Comparison of ENCODE assay signal across 1 cellular context in genomic region chr17:15946611-15947120, GRCh38.
TF ChIP-seq lines count a peak whose summit lies in the region.

No MANE protein-coding gene starts in this region.

TF ChIP-seq in IMR-90, 13 proteins besides CTCF, POLR2A, EP300 and RAD21:
- TF ChIP-seq MXI1 (IDR thresholded peaks at IDR 0.05; ENCODE audit: borderline replicate concordance, low read depth, low read length): no peak
- TF ChIP-seq MAZ (IDR thresholded peaks at IDR 0.05; ENCODE audit: borderline replicate concordance, low read depth, low read length): no peak
- no peak for TF ChIP-seq CEBPB (IDR thresholded peaks at IDR 0.05; ENCODE audit: low read depth, low read length)
- TF ChIP-seq FOS (IDR thresholded peaks at IDR 0.05; ENCODE audit: low read depth, low read length): no peak
- TF ChIP-seq SMC3 (IDR thresholded peaks at IDR 0.05; ENCODE audit: low read depth, low read length): no peak
- no peak for TF ChIP-seq MAFK (IDR thresholded peaks at IDR 0.05; ENCODE audit: low read depth, low read length)
- TF ChIP-seq NFE2L2 (IDR thresholded peaks at IDR 0.05; ENCODE audit: low read depth, low read length): no peak
- TF ChIP-seq CHD1 (IDR thresholded peaks at IDR 0.05; ENCODE audit: low read depth, low read length): no peak
- TF ChIP-seq ELK1 (IDR thresholded peaks at IDR 0.05; ENCODE audit: borderline replicate concordance, low read depth, low read length): no peak
- TF ChIP-seq RCOR1 (IDR thresholded peaks at IDR 0.05; ENCODE audit: insufficient replicate concordance, low read length): no peak
- no peak for TF ChIP-seq BHLHE40 (IDR thresholded peaks at IDR 0.05; ENCODE audit: low read depth, low read length)
- TF ChIP-seq RFX5 (IDR thresholded peaks at IDR 0.05; ENCODE audit: low read depth, low read length): no peak
- TF ChIP-seq USF2 (IDR thresholded peaks at IDR 0.05; ENCODE audit: low read depth, low read length): no peak
TF ChIP-seq in IMR-90: peak in this region for 0.
